14 cellular contexts compared by ENCODE assay signal in the genomic region with DNA sequence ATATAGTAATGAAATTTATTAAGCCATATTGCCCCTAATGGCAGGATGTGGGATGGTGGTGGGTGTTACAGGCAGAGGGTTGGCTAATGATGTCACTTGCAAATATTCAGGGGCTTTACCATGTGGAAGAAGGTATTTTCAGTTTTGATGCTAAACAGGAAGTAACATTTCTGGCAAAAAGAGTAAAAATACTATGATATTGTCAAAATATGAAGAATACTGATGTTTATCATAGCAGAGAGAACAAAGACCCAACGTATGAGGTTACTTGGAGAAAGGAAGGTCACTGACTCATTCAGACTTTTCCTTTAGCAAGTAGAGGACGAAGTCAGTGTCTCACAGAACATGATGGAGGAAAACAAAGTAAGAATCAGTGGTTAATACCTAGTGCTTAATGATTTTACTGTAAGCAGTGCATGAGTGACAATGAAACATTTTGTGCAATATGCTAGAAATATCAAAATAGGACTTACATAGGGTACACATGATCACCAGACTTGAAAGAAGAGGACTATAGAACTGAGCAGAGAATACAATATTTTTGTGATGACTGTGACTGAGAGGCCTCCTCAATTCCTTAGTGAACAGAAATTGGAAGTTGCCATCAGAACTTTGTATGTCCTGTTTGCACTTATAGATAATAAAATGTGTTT.
DNase-seq lines count a peak whose midpoint lies in the region; ATAC-seq and TF ChIP-seq lines count a peak whose summit lies in the region.
"Had no signal": no experiment of that assay in that cellular context is flagged by ENCODE, and none has a peak within 500 bp of the region (broad histone marks: within the 10 kb centered on the region; RNA-seq: fewer than 3 reads in every experiment).

No MANE protein-coding gene starts in this region.

- H3K27ac ChIP-seq in MM.1S (ENCODE audit: low read length) (no peak overlapping the region), aorta (ENCODE audit: low read depth in 1 of 2, low read length in 2 of 2) (no peak overlapping the region)
- H3K27ac ChIP-seq: coronary artery had no signal

- no peak overlapping the region for H3K4me3 ChIP-seq in fibroblast of pulmonary artery (replicated peaks; ENCODE audit: low read depth, low read length)
- no peak overlapping the region for H3K4me3 ChIP-seq in MM.1S (ENCODE audit: low read length)
- no peak overlapping the region for H3K4me3 ChIP-seq in aorta (ENCODE audit: low read length in 2 of 2)
- H3K4me3 ChIP-seq: coronary artery had no signal

- TF ChIP-seq CTCF in fibroblast of pulmonary artery (IDR thresholded peaks at IDR 0.05; ENCODE audit: low read length, missing control alignments) = no peak
- no peak for TF ChIP-seq CTCF in MM.1S (IDR thresholded peaks at IDR 0.05; ENCODE audit: low read length)

- no peak overlapping the region for H3K4me2 ChIP-seq in MM.1S (ENCODE audit: low read depth, low read length)

- intact Hi-C loops in aorta (cut with DNase I) = no loop called here

- H3K9me2 ChIP-seq in MM.1S (replicated peaks; ENCODE audit: insufficient read depth, low read length) = no peaks in the 10 kb centered on the region

- H3F3A ChIP-seq in MM.1S (ENCODE audit: insufficient read depth, low read length) = no peaks in the 10 kb centered on the region

- H4K20me1 ChIP-seq in MM.1S (ENCODE audit: insufficient read depth, low read length) = no peaks in the 10 kb centered on the region

- H3K4me1 ChIP-seq in MM.1S (ENCODE audit: low read length) = 0 out of 2 replicates have a peak, but pooled peaks cover 9% of the 10 kb centered on the region
- no peaks in the 10 kb centered on the region for H3K4me1 ChIP-seq in aorta (ENCODE audit: control insufficient read depth in 1 of 2, insufficient read depth in 2 of 2, low read length in 2 of 2)

- WGBS in aorta, 2 donors = 48 to 58% methylated on average over 2 of the region's 2 CpGs

- H3K36me3 ChIP-seq in MM.1S (replicated peaks; ENCODE audit: insufficient read depth, low read length) (no peaks in the 10 kb centered on the region), aorta (ENCODE audit: control insufficient read depth in 1 of 2, insufficient read depth in 2 of 2, low read length in 1 of 2) (no peaks in the 10 kb centered on the region)

- no peaks in the 10 kb centered on the region for H3K79me2 ChIP-seq in MM.1S (ENCODE audit: low read length)

- ATAC-seq in GM18861 (IDR thresholded peaks at IDR 0.05; ENCODE audit: unreplicated experiment) (peak; percentile 76), GM21447 (IDR thresholded peaks at IDR 0.05; ENCODE audit: unreplicated experiment) (peak; percentile 83), HG03103 (IDR thresholded peaks at IDR 0.05; ENCODE audit: low read depth, unreplicated experiment) (peak; percentile 77), aorta (ENCODE audit: low FRiP score) (no peak)
- ATAC-seq: PC-3 had no signal

- H3K27me3 ChIP-seq in MM.1S (replicated peaks; ENCODE audit: insufficient read depth, low read length) (no peaks in the 10 kb centered on the region), aorta (ENCODE audit: control insufficient read depth in 1 of 2, insufficient read depth in 2 of 2, low read length in 1 of 2) (no peaks in the 10 kb centered on the region)

- H2AFZ ChIP-seq in MM.1S (ENCODE audit: low read length) = no peak overlapping the region

- no peak overlapping the region for H3K9ac ChIP-seq in MM.1S (ENCODE audit: low read length)

- H3K9me3 ChIP-seq in MM.1S (replicated peaks; ENCODE audit: insufficient read depth, low read length) (no peaks in the 10 kb centered on the region), aorta (ENCODE audit: control insufficient read depth, low read length) (no peaks in the 10 kb centered on the region)

- DNase-seq in fibroblast of pulmonary artery (ENCODE audit: low read depth) (peak; percentile 26), MM.1S (no peak), aorta (no peak), NCI-H748 (lab: John Stamatoyannopoulos, UW; ENCODE audit: unreplicated experiment) (no peak), kidney glomerular epithelial cell (lab: John Stamatoyannopoulos, UW) (no peak)
- DNase-seq: activated effector memory CD4-positive, alpha-beta T cell treated with Interleukin-2 at 50 U/mL for 16 hours; DMS 273 treated with DMSO at 0.1 percent for 48 hours; H7; hypothalamus; PC-3 had no signal
